1 cellular context compared by ENCODE assay signal in genomic region chr1:45012639-45013278, GRCh38.
TF ChIP-seq lines count a peak whose summit lies in the region.

No MANE protein-coding gene starts in this region.

TF ChIP-seq in GM12878, 131 proteins besides CTCF, POLR2A, EP300 and RAD21:
- no peak for TF ChIP-seq HDAC2 (IDR thresholded peaks at IDR 0.05)
- TF ChIP-seq CEBPB (IDR thresholded peaks at IDR 0.05; ENCODE audit: borderline replicate concordance in 1 of 2, low read depth in 2 of 2, low read length in 2 of 2) = no peak
- no peak for TF ChIP-seq FOXK2 (IDR thresholded peaks at IDR 0.05)
- no peak for TF ChIP-seq SPI1 (IDR thresholded peaks at IDR 0.05; ENCODE audit: borderline replicate concordance, insufficient read depth, low read depth, low read length)
- no peak for TF ChIP-seq STAT1 (conservative IDR thresholded peaks at IDR 0.05)
- no peak for TF ChIP-seq TBL1XR1 (IDR thresholded peaks at IDR 0.05; ENCODE audit: low read depth, low read length)
- TF ChIP-seq NBN (IDR thresholded peaks at IDR 0.05) = no peak
- no peak for TF ChIP-seq CEBPZ (IDR thresholded peaks at IDR 0.05; ENCODE audit: low read depth, low read length)
- no peak for TF ChIP-seq NR2C2 (IDR thresholded peaks at IDR 0.05; ENCODE audit: borderline replicate concordance, control insufficient read depth, insufficient read length, low read depth)
- TF ChIP-seq GATAD2B (conservative IDR thresholded peaks at IDR 0.05; ENCODE audit: low read depth) = no peak
- no peak for TF ChIP-seq SIX5 (IDR thresholded peaks at IDR 0.05; ENCODE audit: low read depth, low read length, severe bottlenecking)
- TF ChIP-seq GABPA (IDR thresholded peaks at IDR 0.05; ENCODE audit: low read depth) = no peak
- no peak for TF ChIP-seq HDGF (IDR thresholded peaks at IDR 0.05)
- TF ChIP-seq PAX5 (IDR thresholded peaks at IDR 0.05; ENCODE audit: borderline replicate concordance, low read depth, low read length) = no peak
- no peak for TF ChIP-seq ZBTB40 (IDR thresholded peaks at IDR 0.05; ENCODE audit: borderline replicate concordance)
- no peak for TF ChIP-seq NR2F1 (conservative IDR thresholded peaks at IDR 0.05)
- no peak for TF ChIP-seq SKIL (IDR thresholded peaks at IDR 0.05; ENCODE audit: low read depth, poor library complexity, severe bottlenecking)
TF ChIP-seq in GM12878: peak in this region for 0.
